ENCODE assay signal across 16 cellular contexts in genomic region chr21:39173999-39174398, GRCh38.
"Had no signal": no experiment of that assay in that cellular context is flagged by ENCODE, and none has a peak within 500 bp of the region (broad histone marks: within the 10 kb centered on the region; RNA-seq: fewer than 3 reads in every experiment).

No MANE protein-coding gene starts in this region.

- H3K27me3 Mint-ChIP-seq: effector memory CD8-positive, alpha-beta T cell; memory B cell; natural killer cell treated with Interleukin-12 subunit alpha and Interleukin-12 subunit beta and Interleukin-15 and Interleukin-18, amount 100 ng/mL, for 72 hours; stimulated activated naive B cell treated with anti-CD40 and anti-IgM and Interleukin-4, amounts not matched to agents 10 μg/mL and 1 μg/mL and 100 μg/mL, for 72 hours; stimulated activated naive CD8-positive, alpha-beta T cell treated with anti-CD3 and anti-CD28 coated beads, Interleukin-15, amount 100 ng/mL, for 72 hours had no signal

- DNase-seq: effector memory CD8-positive, alpha-beta T cell; esophagus squamous epithelium; foreskin fibroblast; glutamatergic neuron; islet precursor cell; midbrain; sigmoid colon; stimulated activated CD4-positive, alpha-beta T cell treated with anti-CD3 and anti-CD28 coated beads, Interleukin-2, amount 100 ng/mL, for 24 hours; stimulated activated CD4-positive, alpha-beta T cell treated with anti-CD3 and anti-CD28 coated beads, Interleukin-4, amount 100 ng/mL, for 4 hours; stimulated activated naive B cell treated with anti-CD40 and anti-IgM and Interleukin-4, amounts not matched to agents 10 μg/mL and 1 μg/mL and 100 μg/mL, for 72 hours; stimulated activated naive CD8-positive, alpha-beta T cell treated with anti-CD3 and anti-CD28 coated beads, Interleukin-15, amount 100 ng/mL, for 72 hours; testis had no signal

- H3K4me3 Mint-ChIP-seq: effector memory CD8-positive, alpha-beta T cell; memory B cell; natural killer cell treated with Interleukin-12 subunit alpha and Interleukin-12 subunit beta and Interleukin-15 and Interleukin-18, amount 100 ng/mL, for 72 hours; stimulated activated naive B cell treated with anti-CD40 and anti-IgM and Interleukin-4, amounts not matched to agents 10 μg/mL and 1 μg/mL and 100 μg/mL, for 72 hours; stimulated activated naive CD8-positive, alpha-beta T cell treated with anti-CD3 and anti-CD28 coated beads, Interleukin-15, amount 100 ng/mL, for 72 hours had no signal

- ATAC-seq: effector memory CD8-positive, alpha-beta T cell; gastroesophageal sphincter; left lobe of liver; natural killer cell treated with Interleukin-12 subunit alpha and Interleukin-12 subunit beta and Interleukin-15 and Interleukin-18, amount 100 ng/mL, for 72 hours; stimulated activated naive B cell treated with anti-CD40 and anti-IgM and Interleukin-4, amounts not matched to agents 10 μg/mL and 1 μg/mL and 100 μg/mL, for 72 hours; stimulated activated naive CD8-positive, alpha-beta T cell treated with anti-CD3 and anti-CD28 coated beads, Interleukin-15, amount 100 ng/mL, for 72 hours had no signal

- H3K27ac Mint-ChIP-seq: effector memory CD8-positive, alpha-beta T cell; memory B cell; natural killer cell treated with Interleukin-12 subunit alpha and Interleukin-12 subunit beta and Interleukin-15 and Interleukin-18, amount 100 ng/mL, for 72 hours; stimulated activated naive B cell treated with anti-CD40 and anti-IgM and Interleukin-4, amounts not matched to agents 10 μg/mL and 1 μg/mL and 100 μg/mL, for 72 hours had no signal

- H3K4me1 Mint-ChIP-seq: memory B cell had no signal

- H3K9me3 Mint-ChIP-seq: effector memory CD8-positive, alpha-beta T cell; memory B cell; natural killer cell treated with Interleukin-12 subunit alpha and Interleukin-12 subunit beta and Interleukin-15 and Interleukin-18, amount 100 ng/mL, for 72 hours; stimulated activated naive B cell treated with anti-CD40 and anti-IgM and Interleukin-4, amounts not matched to agents 10 μg/mL and 1 μg/mL and 100 μg/mL, for 72 hours; stimulated activated naive CD8-positive, alpha-beta T cell treated with anti-CD3 and anti-CD28 coated beads, Interleukin-15, amount 100 ng/mL, for 72 hours had no signal
